In genomic region chr6:36314221-36315014, GRCh38 we compare ENCODE assay signal across 12 cellular contexts. TPM values are rescaled to one million over a fixed set of nuclear protein-coding genes. Genes with fewer than 3 reads are reported as not detected.
A peak's percentile ranks its signal among the peaks of the same experiment; 100 is the strongest.
DNase-seq lines count a peak whose midpoint lies in the region; ATAC-seq and TF ChIP-seq lines count a peak whose summit lies in the region.
"Had no signal": no experiment of that assay in that cellular context is flagged by ENCODE, and none has a peak within 500 bp of the region (broad histone marks: within the 10 kb centered on the region; RNA-seq: fewer than 3 reads in every experiment).

No MANE protein-coding gene starts in this region.

- H3K4me1 Mint-ChIP-seq in activated naive CD8-positive, alpha-beta T cell treated with anti-CD3 and anti-CD28 coated beads, Interleukin-2, amount 50 U/mL, for 24 hours: no peaks in the 10 kb centered on the region
- no peaks in the 10 kb centered on the region for H3K4me1 Mint-ChIP-seq in activated naive CD8-positive, alpha-beta T cell treated with anti-CD3 and anti-CD28 coated beads for 36 hours
- H3K4me1 Mint-ChIP-seq in type B pancreatic cell (ENCODE audit: unreplicated experiment): peaks cover 16% of the 10 kb centered on the region

- H3K27me3 ChIP-seq in upper lobe of left lung: no peaks in the 10 kb centered on the region
- H3K27me3 ChIP-seq: SJCRH30 had no signal

- no peak overlapping the region for H3K4me3 ChIP-seq in upper lobe of left lung
- H3K4me3 ChIP-seq: SJCRH30 had no signal

- H3K36me3 Mint-ChIP-seq in activated naive CD8-positive, alpha-beta T cell treated with anti-CD3 and anti-CD28 coated beads, Interleukin-2, amount 50 U/mL, for 24 hours (ENCODE audit: low read depth): no peaks in the 10 kb centered on the region
- H3K36me3 Mint-ChIP-seq in activated naive CD8-positive, alpha-beta T cell treated with anti-CD3 and anti-CD28 coated beads for 36 hours: no peaks in the 10 kb centered on the region
- no peaks in the 10 kb centered on the region for H3K36me3 Mint-ChIP-seq in type B pancreatic cell

- H3K27me3 Mint-ChIP-seq in activated naive CD8-positive, alpha-beta T cell treated with anti-CD3 and anti-CD28 coated beads, Interleukin-2, amount 50 U/mL, for 24 hours: no peaks in the 10 kb centered on the region
- peaks cover 8% of the 10 kb centered on the region for H3K27me3 Mint-ChIP-seq in activated naive CD8-positive, alpha-beta T cell treated with anti-CD3 and anti-CD28 coated beads for 36 hours
- H3K27me3 Mint-ChIP-seq in type B pancreatic cell: peaks cover 2% of the 10 kb centered on the region
- H3K27me3 Mint-ChIP-seq: dendritic cell treated with granulocyte-macrophage colony-stimulating factor and Interleukin-4, amounts not matched to agents 40 ng/mL and 50 ng/mL, for 4 days had no signal

- H3K27ac Mint-ChIP-seq in activated naive CD8-positive, alpha-beta T cell treated with anti-CD3 and anti-CD28 coated beads, Interleukin-2, amount 50 U/mL, for 24 hours: no peak overlapping the region
- no peak overlapping the region for H3K27ac Mint-ChIP-seq in activated naive CD8-positive, alpha-beta T cell treated with anti-CD3 and anti-CD28 coated beads for 36 hours
- H3K27ac Mint-ChIP-seq in type B pancreatic cell: peak overlapping the region; percentile 82
- H3K27ac Mint-ChIP-seq: dendritic cell treated with granulocyte-macrophage colony-stimulating factor and Interleukin-4, amounts not matched to agents 40 ng/mL and 50 ng/mL, for 4 days had no signal

- no peaks in the 10 kb centered on the region for H3K9me3 Mint-ChIP-seq in activated naive CD8-positive, alpha-beta T cell treated with anti-CD3 and anti-CD28 coated beads, Interleukin-2, amount 50 U/mL, for 24 hours
- H3K9me3 Mint-ChIP-seq in activated naive CD8-positive, alpha-beta T cell treated with anti-CD3 and anti-CD28 coated beads for 36 hours: no peaks in the 10 kb centered on the region
- no peaks in the 10 kb centered on the region for H3K9me3 Mint-ChIP-seq in type B pancreatic cell

- no peaks in the 10 kb centered on the region for H3K4me1 ChIP-seq in upper lobe of left lung
- H3K4me1 ChIP-seq: SJCRH30 had no signal

- TF ChIP-seq POLR2A in upper lobe of left lung (IDR thresholded peaks at IDR 0.05): no peak

- ATAC-seq in activated naive CD8-positive, alpha-beta T cell treated with anti-CD3 and anti-CD28 coated beads, Interleukin-2, amount 50 U/mL, for 24 hours: peak; percentile 53
- ATAC-seq in esophagus mucosa (peak; percentile 96), GM21723 (IDR thresholded peaks at IDR 0.05; ENCODE audit: unreplicated experiment) (no peak), upper lobe of left lung (ENCODE audit: low FRiP score in 2 of 2) (no peak), HG02840 (IDR thresholded peaks at IDR 0.05; ENCODE audit: low FRiP score, unreplicated experiment) (no peak)
- ATAC-seq: sciatic nerve had no signal

- TF ChIP-seq EP300 in upper lobe of left lung (IDR thresholded peaks at IDR 0.05): no peak

- no peak for DNase-seq in activated naive CD8-positive, alpha-beta T cell treated with anti-CD3 and anti-CD28 coated beads, Interleukin-2, amount 50 U/mL, for 24 hours
- DNase-seq in activated naive CD8-positive, alpha-beta T cell treated with anti-CD3 and anti-CD28 coated beads for 36 hours: no peak
- DNase-seq in NCI-H748 (lab: John Stamatoyannopoulos, UW; ENCODE audit: unreplicated experiment) (peak; percentile 31), type B pancreatic cell (ENCODE audit: extremely low spot score, unreplicated experiment) (no peak), upper lobe of left lung (no peak)
- DNase-seq: activated gamma-delta T cell, SJCRH30 had no signal

- H3K4me3 Mint-ChIP-seq in activated naive CD8-positive, alpha-beta T cell treated with anti-CD3 and anti-CD28 coated beads, Interleukin-2, amount 50 U/mL, for 24 hours: no peak overlapping the region
- H3K4me3 Mint-ChIP-seq in activated naive CD8-positive, alpha-beta T cell treated with anti-CD3 and anti-CD28 coated beads for 36 hours: no peak overlapping the region
- H3K4me3 Mint-ChIP-seq in type B pancreatic cell: peak overlapping the region; percentile 67
- H3K4me3 Mint-ChIP-seq: dendritic cell treated with granulocyte-macrophage colony-stimulating factor and Interleukin-4, amounts not matched to agents 40 ng/mL and 50 ng/mL, for 4 days had no signal

- no peaks in the 10 kb centered on the region for H3K9me3 ChIP-seq in upper lobe of left lung
- H3K9me3 ChIP-seq: SJCRH30 had no signal

- TF ChIP-seq CTCF in type B pancreatic cell (conservative IDR thresholded peaks at IDR 0.05): no peak
- TF ChIP-seq CTCF in upper lobe of left lung (IDR thresholded peaks at IDR 0.05): no peak

- WGBS in upper lobe of left lung, 2 donors: 74 to 81% methylated on average over 3 of the region's 3 CpGs

- no peak overlapping the region for H3K27ac ChIP-seq in upper lobe of left lung
- H3K27ac ChIP-seq: SJCRH30 had no signal

- no peaks in the 10 kb centered on the region for H3K36me3 ChIP-seq in upper lobe of left lung
- H3K36me3 ChIP-seq: SJCRH30 had no signal

RNA-seq across cellular contexts. Expression of gene BNIP5, which starts 22.3 kb away (rescaled TPM):
- not detected for total RNA-seq in activated naive CD8-positive, alpha-beta T cell treated with anti-CD3 and anti-CD28 coated beads for 36 hours
- total RNA-seq in esophagus mucosa (not detected), type B pancreatic cell (ENCODE audit: low replicate concordance) (1.4 and 2.1 TPM in 2 replicates), upper lobe of left lung (under 1 TPM in 1 of 6 donors, not detected in 5; 0.10 TPM)
- total RNA-seq: sciatic nerve had no signal

RNA-seq across cellular contexts. Expression of gene PNPLA1, which starts 44.6 kb away (rescaled TPM):
- total RNA-seq in activated naive CD8-positive, alpha-beta T cell treated with anti-CD3 and anti-CD28 coated beads for 36 hours: not detected
- total RNA-seq in esophagus mucosa: 0.20 TPM
- 0.12 TPM in 1 of 2 replicates, not detected in the other for total RNA-seq in type B pancreatic cell (ENCODE audit: low replicate concordance)
- under 1 TPM in 3 of 6 donors, not detected in 3; 0.14 to 0.61 (median 0.30) TPM for total RNA-seq in upper lobe of left lung
- total RNA-seq: SJCRH30 had no signal

Comparison
In these comparisons a context has a peak if more than half of its experiments do, and no peak if none do; other contexts are left out.
1. ATAC-seq: peak in activated naive CD8-positive, alpha-beta T cell treated with anti-CD3 and anti-CD28 coated beads, Interleukin-2, amount 50 U/mL, for 24 hours (single experiment) and esophagus mucosa (single experiment); none in GM21723 (single experiment), upper lobe of left lung (0 of 2) and HG02840 (single experiment).